Comparison of ENCODE assay signal across 8 cellular contexts in genomic region chr3:11641683-11642407, GRCh38. TPM values are rescaled to one million over a fixed set of nuclear protein-coding genes. Genes with fewer than 3 reads are reported as not detected.
DNase-seq lines count a peak whose midpoint lies in the region; ATAC-seq and TF ChIP-seq lines count a peak whose summit lies in the region.

No MANE protein-coding gene starts in this region.

- H3K4me3 ChIP-seq in coronary artery (peak overlapping the region; percentile 89), vagina (peak overlapping the region; percentile 59 to 68)

- H3K4me3 Mint-ChIP-seq in mesothelial cell of epicardium = peak overlapping the region; percentile 98

- no peak for ATAC-seq in HG02610 (IDR thresholded peaks at IDR 0.05; ENCODE audit: unreplicated experiment)

- no peaks in the 10 kb centered on the region for H3K27me3 ChIP-seq in vagina

- peaks cover 53% of the 10 kb centered on the region for H3K4me1 ChIP-seq in vagina

- H3K4me1 Mint-ChIP-seq in mesothelial cell of epicardium = peaks cover 52% of the 10 kb centered on the region

- no peaks in the 10 kb centered on the region for H3K27me3 Mint-ChIP-seq in mesothelial cell of epicardium (ENCODE audit: low read depth)

- intact Hi-C loops in vagina (cut with DNase I) = loop anchor here (10.0 kb wide), 1 partner anchor 87 kb away; no protein-coding TSS in a partner anchor

- H3K9me3 ChIP-seq in vagina = no peaks in the 10 kb centered on the region

- TF ChIP-seq POLR2A in vagina (IDR thresholded peaks at IDR 0.05) = no peak

- H3K27ac ChIP-seq in coronary artery (peak overlapping the region; percentile 93 to 97), vagina (peak overlapping the region; percentile 87)

- no peaks in the 10 kb centered on the region for H3K36me3 Mint-ChIP-seq in mesothelial cell of epicardium

- peak; percentile 13 for DNase-seq in stimulated activated CD4-positive, alpha-beta T cell treated with anti-CD3 and anti-CD28 coated beads, Interleukin-15, amount 100 ng/mL, for 24 hours
- no peak for DNase-seq in stimulated activated CD4-positive, alpha-beta T cell treated with anti-CD3 and anti-CD28 coated beads, Interleukin-1b, Interleukin-23, amount 100 ng/mL, for 48 hours
- DNase-seq in OCI-M1 (lab: John Stamatoyannopoulos, UW) (peak; percentile 74), coronary artery (ENCODE audit: low spot score) (no peak), mesothelial cell of epicardium (ENCODE audit: low spot score in 2 of 2, unreplicated experiment in 2 of 2) (no peak), vagina (ENCODE audit: extremely low spot score in 2 of 2) (no peak), occipital lobe (lab: John Stamatoyannopoulos, UW) (no peak)

- no peaks in the 10 kb centered on the region for H3K9me3 Mint-ChIP-seq in mesothelial cell of epicardium

- TF ChIP-seq CTCF in coronary artery (IDR thresholded peaks at IDR 0.05) (no peak), mesothelial cell of epicardium (IDR thresholded peaks at IDR 0.05; ENCODE audit: unreplicated experiment) (no peak), vagina (IDR thresholded peaks at IDR 0.05) (no peak)

- peak overlapping the region; percentile 98 for H3K27ac Mint-ChIP-seq in mesothelial cell of epicardium

- no peaks in the 10 kb centered on the region for H3K36me3 ChIP-seq in vagina

RNA-seq across cellular contexts. Expression of gene VGLL4, which starts 1.9 kb away (rescaled TPM):
- 137 to 140 TPM (median 138 TPM) in 3 replicates for total RNA-seq in mesothelial cell of epicardium
- 99.4 TPM for total RNA-seq in vagina
- total RNA-seq in occipital lobe = 86.1 TPM

Comparison
In these comparisons a context has a peak if more than half of its experiments do, and no peak if none do; other contexts are left out.
1. DNase-seq: peak in stimulated activated CD4-positive, alpha-beta T cell treated with anti-CD3 and anti-CD28 coated beads, Interleukin-15, amount 100 ng/mL, for 24 hours (single experiment) and OCI-M1 (single experiment); none in stimulated activated CD4-positive, alpha-beta T cell treated with anti-CD3 and anti-CD28 coated beads, Interleukin-1b, Interleukin-23, amount 100 ng/mL, for 48 hours (single experiment), coronary artery (single experiment), mesothelial cell of epicardium (0 of 2), vagina (0 of 2) and occipital lobe (single experiment).